Comparison of ENCODE assay signal across 2 cellular contexts in the genomic region with DNA sequence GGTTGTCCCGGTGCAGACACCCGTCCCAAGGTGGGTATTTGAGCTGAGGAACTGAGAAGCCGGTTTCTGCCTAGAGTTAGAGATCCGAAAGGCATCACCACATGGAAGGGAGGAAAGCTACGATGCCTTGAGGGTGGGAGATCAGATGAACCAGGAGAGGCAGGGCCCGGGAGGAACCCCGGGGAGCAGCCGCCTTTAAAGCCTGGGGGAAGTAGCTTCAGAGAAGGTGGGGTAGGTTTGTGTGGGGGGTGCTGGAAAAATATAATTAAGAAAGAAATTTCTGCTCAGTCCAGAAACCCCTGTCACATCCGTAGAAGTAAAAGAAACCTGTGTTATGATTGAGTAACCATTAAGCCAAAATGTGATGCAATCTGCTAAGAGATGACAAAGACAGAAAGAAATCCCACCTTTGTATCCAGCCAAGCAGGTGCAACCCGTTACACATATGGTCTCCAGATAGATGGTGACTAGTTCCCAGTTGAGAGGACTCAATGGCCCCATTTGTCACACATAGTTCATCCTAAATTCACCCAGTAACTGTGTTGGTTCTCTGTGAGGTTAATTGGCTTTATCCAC.
TF ChIP-seq lines count a peak whose summit lies in the region.

No MANE protein-coding gene starts in this region.

TF ChIP-seq in IMR-90, 13 proteins besides CTCF, POLR2A, EP300 and RAD21:
- peak; percentile 65 for TF ChIP-seq CEBPB (IDR thresholded peaks at IDR 0.05; ENCODE audit: low read depth, low read length)

TF ChIP-seq in HepG2, 621 proteins besides CTCF, POLR2A, EP300 and RAD21:
- TF ChIP-seq CEBPB (IDR thresholded peaks at IDR 0.05; ENCODE audit: borderline replicate concordance, low read depth, low read length) = peak; percentile 4; the same call in 1 of the 2 replicates
- TF ChIP-seq, protein P1, sequence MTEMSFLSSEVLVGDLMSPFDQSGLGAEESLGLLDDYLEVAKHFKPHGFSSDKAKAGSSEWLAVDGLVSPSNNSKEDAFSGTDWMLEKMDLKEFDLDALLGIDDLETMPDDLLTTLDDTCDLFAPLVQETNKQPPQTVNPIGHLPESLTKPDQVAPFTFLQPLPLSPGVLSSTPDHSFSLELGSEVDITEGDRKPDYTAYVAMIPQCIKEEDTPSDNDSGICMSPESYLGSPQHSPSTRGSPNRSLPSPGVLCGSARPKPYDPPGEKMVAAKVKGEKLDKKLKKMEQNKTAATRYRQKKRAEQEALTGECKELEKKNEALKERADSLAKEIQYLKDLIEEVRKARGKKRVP (CRISPR knock-in tag; IDR thresholded peaks at IDR 0.05) = peak in 1 of 2 experiments; percentile 47; a peak in 1 of 4 replicates
